Comparison of ENCODE assay signal across 18 cellular contexts in genomic region chr1:185850366-185850765, GRCh38.
DNase-seq lines count a peak whose midpoint lies in the region; ATAC-seq, FAIRE-seq and TF ChIP-seq lines count a peak whose summit lies in the region.
"Had no signal": no experiment of that assay in that cellular context is flagged by ENCODE, and none has a peak within 500 bp of the region (broad histone marks: within the 10 kb centered on the region; RNA-seq: fewer than 3 reads in every experiment).

No MANE protein-coding gene starts in this region.

- POLR2A ChIA-PET in GM10248 (lab: Yijun Ruan, JAX) = no interaction called here

- WGBS in mammary epithelial cell (ENCODE audit: low coverage, missing lambda C conversion rate) = 56% methylated on average over 1 of the region's 1 CpG
- WGBS in endodermal cell (ENCODE audit: insufficient coverage in 1 of 2, insufficient read length in 1 of 2), 2 experiments = 70% methylated on average over 1 of the region's 1 CpG; no CpG with 5 or more reads in 1 of the 2 experiments

- dilution Hi-C loops in mammary epithelial cell (cut with HindIII; ENCODE audit: low sequenced_read_pairs) = no loop called here

- H2AFZ ChIP-seq in mammary epithelial cell (ENCODE audit: low read depth, low read length) = no peak overlapping the region

- BruUV-seq in mammary epithelial cell (replicated peaks; lab: Mats Ljungman, UMichigan) = no TSS peak

- H3K9me3 Mint-ChIP-seq in endodermal cell = no peaks in the 10 kb centered on the region
- H3K9me3 Mint-ChIP-seq: activated T-helper 2 cell treated with anti-CD3 and anti-CD28 coated beads, Interferon-gamma antibody, Interleukin-2, Interleukin-4, amounts not matched to agents 10 μg/mL and 5 μg/mL and 100 μg/mL, durations not matched to agents 14 hours and 24 hours and 36 hours; stimulated activated naive CD8-positive, alpha-beta T cell treated with anti-CD3 and anti-CD28 coated beads, Interleukin-15, amount 100 ng/mL, for 72 hours had no signal

- H3K27ac ChIP-seq in mammary epithelial cell (ENCODE audit: insufficient read depth, low read depth, low read length) (no peak overlapping the region), lower lobe of right lung (no peak overlapping the region), endodermal cell (ENCODE audit: low read depth, low read length) (no peak overlapping the region)
- H3K27ac ChIP-seq: adrenal gland, heart right ventricle, VCaP had no signal

- H3K79me2 ChIP-seq in mammary epithelial cell (ENCODE audit: insufficient read depth, low read length) = no peaks in the 10 kb centered on the region

- H3K9ac ChIP-seq in mammary epithelial cell (ENCODE audit: insufficient read depth, low read length) (no peak overlapping the region), endodermal cell (ENCODE audit: extremely low read depth, low read length, poor library complexity, severe bottlenecking) (no peak overlapping the region)

- H3K36me3 Mint-ChIP-seq in endodermal cell (ENCODE audit: low read depth) = no peaks in the 10 kb centered on the region

- FAIRE-seq in D721Med (lab: Jason Lieb, UNC) = peak; percentile 25

- peak; percentile 67 for ATAC-seq in mucosa of descending colon
- ATAC-seq in lower lobe of right lung = no peak
- no peak for ATAC-seq in HG03280 (IDR thresholded peaks at IDR 0.05; ENCODE audit: unreplicated experiment)
- ATAC-seq: heart right ventricle; stimulated activated naive CD8-positive, alpha-beta T cell treated with anti-CD3 and anti-CD28 coated beads, Interleukin-15, amount 100 ng/mL, for 72 hours had no signal

- H3K27me3 ChIP-seq in mammary epithelial cell (ENCODE audit: insufficient read depth, low read length) (no peaks in the 10 kb centered on the region), lower lobe of right lung (ENCODE audit: low read depth) (no peaks in the 10 kb centered on the region), endodermal cell (ENCODE audit: control insufficient read depth, insufficient read depth, low read length, poor library complexity, severe bottlenecking) (no peaks in the 10 kb centered on the region)
- H3K27me3 ChIP-seq: adrenal gland, heart right ventricle had no signal

- H3K36me3 ChIP-seq in mammary epithelial cell (ENCODE audit: insufficient read depth, low read length) (no peaks in the 10 kb centered on the region), mucosa of descending colon (ENCODE audit: low read depth) (no peaks in the 10 kb centered on the region), lower lobe of right lung (no peaks in the 10 kb centered on the region), endodermal cell (ENCODE audit: control insufficient read depth, insufficient read depth, low read length) (no peaks in the 10 kb centered on the region)
- H3K36me3 ChIP-seq: adrenal gland, heart right ventricle had no signal

- no peaks in the 10 kb centered on the region for H3K27me3 Mint-ChIP-seq in endodermal cell (ENCODE audit: insufficient read depth)

- H3K4me3 ChIP-seq in mammary epithelial cell (replicated peaks in 1 of 3; ENCODE audit: insufficient read depth in 1 of 3, low read depth in 2 of 3, low read length in 3 of 3) (no peak overlapping the region), mucosa of descending colon (no peak overlapping the region), lower lobe of right lung (no peak overlapping the region), endodermal cell (ENCODE audit: low read length) (no peak overlapping the region)
- H3K4me3 ChIP-seq: adrenal gland, heart right ventricle had no signal

- no peak overlapping the region for H3K27ac Mint-ChIP-seq in endodermal cell
- H3K27ac Mint-ChIP-seq: activated T-helper 2 cell treated with anti-CD3 and anti-CD28 coated beads, Interferon-gamma antibody, Interleukin-2, Interleukin-4, amounts not matched to agents 10 μg/mL and 5 μg/mL and 100 μg/mL, durations not matched to agents 14 hours and 24 hours and 36 hours; stimulated activated naive CD8-positive, alpha-beta T cell treated with anti-CD3 and anti-CD28 coated beads, Interleukin-15, amount 100 ng/mL, for 72 hours had no signal

- no peak for DNase-seq in D721Med (ENCODE audit: insufficient read length, low spot score)
- DNase-seq in M059J (ENCODE audit: low read depth) = peak; percentile 40
- DNase-seq in mammary epithelial cell = peak; percentile 43
- no peak for DNase-seq in mucosa of descending colon
- DNase-seq in GM10248 (ENCODE audit: extremely low spot score) = no peak
- DNase-seq in lower lobe of right lung = no peak
- DNase-seq in endodermal cell = no peak
- DNase-seq: adrenal gland; AML-193; heart right ventricle; NCI-H187 treated with DMSO at 0.1 percent for 48 hours; NCI-H526 treated with DMSO at 0.1 percent for 48 hours; OCI-M1; stimulated activated CD4-positive, alpha-beta T cell treated with anti-CD3 and anti-CD28 coated beads, Interleukin-12 subunit alpha, Interleukin-12 subunit beta, amount 100 ng/mL, for 4 hours; stimulated activated naive CD8-positive, alpha-beta T cell treated with anti-CD3 and anti-CD28 coated beads, Interleukin-15, amount 100 ng/mL, for 72 hours had no signal

- CTCF ChIA-PET in mammary epithelial cell (lab: Charles Lee; ENCODE audit: low non-redundant PET) (no interaction called here), GM10248 (lab: Yijun Ruan, JAX) (no interaction called here)

- TF ChIP-seq CTCF in D721Med (IDR thresholded peaks at IDR 0.05; ENCODE audit: insufficient read depth, missing control alignments) = no peak
- TF ChIP-seq CTCF in mammary epithelial cell (conservative IDR thresholded peaks at IDR 0.05 in 1 of 2, IDR thresholded peaks at IDR 0.05 in 1 of 2; ENCODE audit: extremely low read depth in 1 of 2, insufficient read depth in 1 of 2, low read depth in 1 of 2, low read length in 2 of 2) = no peak
- TF ChIP-seq CTCF in mucosa of descending colon (IDR thresholded peaks at IDR 0.05) = no peak
- no peak for TF ChIP-seq CTCF in GM10248 (IDR thresholded peaks at IDR 0.05; ENCODE audit: control extremely low read depth, extremely low read depth, low read depth, missing control alignments)
- TF ChIP-seq CTCF in lower lobe of right lung (IDR thresholded peaks at IDR 0.05) = no peak
- TF ChIP-seq CTCF in endodermal cell (conservative IDR thresholded peaks at IDR 0.05) = no peak

- peaks cover 8% of the 10 kb centered on the region for H3K4me1 Mint-ChIP-seq in endodermal cell
- H3K4me1 Mint-ChIP-seq: stimulated activated naive CD8-positive, alpha-beta T cell treated with anti-CD3 and anti-CD28 coated beads, Interleukin-15, amount 100 ng/mL, for 72 hours had no signal

- H3K9me3 ChIP-seq in mammary epithelial cell (replicated peaks; ENCODE audit: insufficient read depth, low read length) = no peaks in the 10 kb centered on the region
- no peaks in the 10 kb centered on the region for H3K9me3 ChIP-seq in mucosa of descending colon
- H3K9me3 ChIP-seq in lower lobe of right lung = no peaks in the 10 kb centered on the region
- no peaks in the 10 kb centered on the region for H3K9me3 ChIP-seq in endodermal cell (ENCODE audit: control insufficient read depth, low read length)
- H3K9me3 ChIP-seq: adrenal gland had no signal

- H3K4me1 ChIP-seq in mammary epithelial cell (ENCODE audit: insufficient read depth, low read length) (peaks cover 25% of the 10 kb centered on the region), mucosa of descending colon (ENCODE audit: low read depth) (no peaks in the 10 kb centered on the region), lower lobe of right lung (no peaks in the 10 kb centered on the region), endodermal cell (ENCODE audit: control insufficient read depth, insufficient read depth, low read length) (no peaks in the 10 kb centered on the region)

- no peak overlapping the region for H3K4me3 Mint-ChIP-seq in endodermal cell
- H3K4me3 Mint-ChIP-seq: stimulated activated naive CD8-positive, alpha-beta T cell treated with anti-CD3 and anti-CD28 coated beads, Interleukin-15, amount 100 ng/mL, for 72 hours had no signal

- H4K20me1 ChIP-seq in mammary epithelial cell (ENCODE audit: insufficient read depth, low read length) = no peaks in the 10 kb centered on the region

- intact Hi-C loops in mammary epithelial cell (cut with micrococcal nuclease) = no loop called here
- intact Hi-C loops in mucosa of descending colon (cut with DNase I, micrococcal nuclease) = no loop called here
- intact Hi-C loops in lower lobe of right lung (cut with DNase I) = no loop called here

- in situ Hi-C loops in mammary epithelial cell (cut with MboI; ENCODE audit: low sequenced_read_pairs in 2 of 2) = no loop called here

- H3K4me2 ChIP-seq in mammary epithelial cell (ENCODE audit: insufficient read depth, low read depth, low read length) = no peak overlapping the region

Comparison
In these comparisons a context has a peak if more than half of its experiments do, and no peak if none do; other contexts are left out.
1. DNase-seq: peak in M059J (single experiment) and mammary epithelial cell (single experiment); none in D721Med (single experiment), mucosa of descending colon (0 of 3), GM10248 (single experiment), lower lobe of right lung (single experiment) and endodermal cell (single experiment).